8 cellular contexts compared by ENCODE assay signal in the genomic region with DNA sequence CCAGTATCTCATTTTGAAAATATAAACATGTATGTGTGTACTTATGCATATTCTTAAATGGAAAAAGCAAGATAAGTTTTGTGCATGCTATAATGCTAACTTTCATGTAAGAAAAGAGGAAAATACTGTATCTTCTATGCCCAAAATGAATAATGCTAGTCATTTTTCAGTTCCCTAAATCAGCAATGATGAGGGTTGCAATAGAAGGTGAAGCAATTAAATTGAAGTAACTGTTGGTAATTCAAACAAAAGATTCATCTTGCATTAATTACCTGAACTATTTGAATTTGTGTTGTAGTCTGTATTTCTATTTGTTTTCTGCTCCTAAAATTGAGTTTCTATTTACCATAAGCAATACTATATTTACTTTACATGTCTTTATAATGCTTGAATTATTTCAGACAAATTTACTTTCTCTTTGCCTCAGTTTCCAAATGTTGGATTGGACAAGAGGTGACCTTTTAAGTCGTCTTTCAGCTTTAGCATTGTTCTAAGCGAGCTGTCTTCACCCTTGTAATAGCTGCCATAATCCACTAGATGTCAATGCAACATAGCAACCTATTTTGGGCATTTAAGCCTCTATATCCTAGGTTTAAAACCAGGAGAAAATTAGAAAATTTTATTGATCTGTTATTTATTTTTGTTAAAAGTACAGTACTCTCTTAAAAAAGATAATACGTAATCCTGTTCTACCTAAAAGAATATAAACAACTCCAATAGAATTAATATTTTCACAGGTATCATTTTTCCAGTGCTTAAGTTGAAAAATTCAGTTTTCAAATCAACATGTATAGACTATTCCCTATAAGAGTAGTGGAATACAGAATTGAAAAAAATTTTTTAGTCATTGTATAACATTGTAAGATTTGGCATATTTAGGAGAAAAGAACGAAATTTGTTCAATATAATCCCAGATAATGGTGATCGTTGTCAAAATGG. TPM values are rescaled to one million over a fixed set of nuclear protein-coding genes. Genes with fewer than 3 reads are reported as not detected.
A peak's percentile ranks its signal among the peaks of the same experiment; 100 is the strongest.
DNase-seq lines count a peak whose midpoint lies in the region; ATAC-seq, FAIRE-seq and TF ChIP-seq lines count a peak whose summit lies in the region.

No MANE protein-coding gene starts in this region.

- DNase-seq in DND-41 (peak; percentile 20), HCEC 1CT (peak; percentile 48), NCI-H345 treated with DMSO at 0.1 percent for 48 hours (lab: John Stamatoyannopoulos, UW; ENCODE audit: unreplicated experiment) (peak; percentile 45), brain pericyte (ENCODE audit: low read depth, low spot score) (peak; percentile 30), kidney (no peak), upper lobe of right lung (no peak), occipital lobe (lab: John Stamatoyannopoulos, UW) (no peak), GF-D8 (lab: John Stamatoyannopoulos, UW) (no peak)

- no peak overlapping the region for H3K4me3 ChIP-seq in DND-41 (ENCODE audit: low read depth in 1 of 2, low read length in 2 of 2)
- H3K4me3 ChIP-seq in kidney (ENCODE audit: low read length in 2 of 2), result no peak overlapping the region
- H3K4me3 ChIP-seq in upper lobe of right lung, result no peak overlapping the region

- ATAC-seq in DND-41 (ENCODE audit: insufficient read depth, low read depth) (peak; percentile 85), upper lobe of right lung (peak; percentile 86)

- H3K4me1 ChIP-seq in DND-41 (ENCODE audit: insufficient read depth, low read length), result no peaks in the 10 kb centered on the region
- no peaks in the 10 kb centered on the region for H3K4me1 ChIP-seq in kidney (ENCODE audit: control insufficient read depth in 1 of 2, insufficient read depth in 1 of 2, low read depth in 1 of 2, low read length in 2 of 2)
- H3K4me1 ChIP-seq in upper lobe of right lung, result peaks cover 2% of the 10 kb centered on the region

- no peak overlapping the region for H3K9ac ChIP-seq in DND-41 (ENCODE audit: low read depth, low read length)
- H3K9ac ChIP-seq in kidney (ENCODE audit: low read length in 2 of 2), result no peak overlapping the region

- intact Hi-C loops in kidney (cut with DNase I), result no loop called here
- intact Hi-C loops in upper lobe of right lung (cut with DNase I), result no loop called here

- no peak overlapping the region for H3K4me2 ChIP-seq in DND-41 (ENCODE audit: insufficient read depth, low read length)

- H3K36me3 ChIP-seq in DND-41 (ENCODE audit: insufficient read depth, low read length) (no peaks in the 10 kb centered on the region), kidney (ENCODE audit: control insufficient read depth in 1 of 2, insufficient read depth in 2 of 2, low read length in 2 of 2) (no peaks in the 10 kb centered on the region), upper lobe of right lung (no peaks in the 10 kb centered on the region)

- H3K27ac ChIP-seq in DND-41 (ENCODE audit: low read length) (no peak overlapping the region), kidney (ENCODE audit: low read depth in 2 of 2, low read length in 2 of 2) (no peak overlapping the region), upper lobe of right lung (no peak overlapping the region)

- TF ChIP-seq CTCF in DND-41 (IDR thresholded peaks at IDR 0.05; ENCODE audit: borderline replicate concordance, extremely low read depth, low read length, poor library complexity, severe bottlenecking) (peak; percentile 94), kidney (IDR thresholded peaks at IDR 0.05; ENCODE audit: borderline replicate concordance, extremely low read depth, insufficient read depth) (peak; percentile 86), upper lobe of right lung (IDR thresholded peaks at IDR 0.05) (peak; percentile 95)

- H3K27me3 ChIP-seq in DND-41 (ENCODE audit: insufficient read depth, low read length, poor library complexity) (no peaks in the 10 kb centered on the region), upper lobe of right lung (no peaks in the 10 kb centered on the region)

- H3K9me3 ChIP-seq in DND-41 (ENCODE audit: insufficient read depth, low read length, severe bottlenecking) (no peaks in the 10 kb centered on the region), kidney (ENCODE audit: control insufficient read depth in 1 of 2, low read length in 2 of 2) (no peaks in the 10 kb centered on the region), upper lobe of right lung (no peaks in the 10 kb centered on the region)

- H4K20me1 ChIP-seq in DND-41 (ENCODE audit: insufficient read depth, low read length), result no peaks in the 10 kb centered on the region

- H3K79me2 ChIP-seq in DND-41 (ENCODE audit: insufficient read depth, low read length), result no peaks in the 10 kb centered on the region

- H2AFZ ChIP-seq in DND-41 (ENCODE audit: low read depth, low read length), result no peak overlapping the region

- peak; percentile 95 for FAIRE-seq in kidney (lab: Jason Lieb, UNC)

RNA-seq across cellular contexts. Expression of a gene that starts 52.3 kb away (rescaled TPM):
- total RNA-seq in kidney, result 94.3 TPM
- polyA plus RNA-seq in kidney (ENCODE audit: insufficient read depth, low read depth, low replicate concordance), result 42.8 TPM
- 239 TPM for total RNA-seq in upper lobe of right lung
- 72.5 TPM for total RNA-seq in occipital lobe

Comparison
In these comparisons a context has a peak if more than half of its experiments do, and no peak if none do; other contexts are left out.
1. DNase-seq: peak in DND-41 (single experiment), HCEC 1CT (single experiment), NCI-H345 treated with DMSO at 0.1 percent for 48 hours (single experiment) and brain pericyte (single experiment); none in kidney (single experiment), upper lobe of right lung (single experiment), occipital lobe (single experiment) and GF-D8 (single experiment).
2. Peak in every context shown above with its lines, with median percentiles within 50 percentile points of each other: CTCF ChIP-seq.